ENCODE assay signal across 28 cellular contexts in the genomic region with DNA sequence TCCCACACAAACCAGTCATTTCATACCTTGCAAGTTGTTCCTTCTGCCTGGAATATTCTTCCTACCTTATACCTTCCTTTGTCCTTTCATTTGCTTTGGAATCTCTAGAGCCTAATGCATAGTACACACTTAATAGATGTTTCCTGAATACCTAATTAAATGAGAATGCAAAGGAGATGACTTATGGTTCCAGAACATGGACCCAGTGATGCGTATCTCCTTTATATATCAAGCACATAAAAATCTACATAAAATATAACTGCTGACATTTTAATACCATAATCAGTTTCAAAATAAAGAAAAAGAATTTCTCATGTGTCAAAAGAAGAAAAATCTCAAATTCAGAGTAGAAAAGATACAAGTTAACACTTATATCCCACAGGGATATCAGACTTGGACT.
DNase-seq lines count a peak whose midpoint lies in the region; ATAC-seq and TF ChIP-seq lines count a peak whose summit lies in the region.
"Had no signal": no experiment of that assay in that cellular context is flagged by ENCODE, and none has a peak within 500 bp of the region (broad histone marks: within the 10 kb centered on the region; RNA-seq: fewer than 3 reads in every experiment).

No MANE protein-coding gene starts in this region.

- no peak overlapping the region for H2AFZ ChIP-seq in OCI-LY1 (ENCODE audit: low read length)

- peak; percentile 32 for ATAC-seq in esophagus mucosa
- ATAC-seq in HG02973 (IDR thresholded peaks at IDR 0.05; ENCODE audit: unreplicated experiment) = no peak
- no peak for ATAC-seq in HG02885 (IDR thresholded peaks at IDR 0.05; ENCODE audit: poor library complexity, unreplicated experiment)
- no peak for ATAC-seq in HG02588 (IDR thresholded peaks at IDR 0.05; ENCODE audit: unreplicated experiment)
- ATAC-seq: activated CD8-positive, alpha-beta memory T cell treated with anti-CD3 and anti-CD28 coated beads, Interleukin-2, amount 10 ng/mL, durations not matched to agents 7 days and 5 days; activated naive CD8-positive, alpha-beta T cell treated with anti-CD3 and anti-CD28 coated beads, Interleukin-2, amount 50 U/mL, for 24 hours; lower lobe of right lung; T-cell had no signal

- no peaks in the 10 kb centered on the region for H4K20me1 ChIP-seq in OCI-LY1 (ENCODE audit: insufficient read depth, low read length)

- no peaks in the 10 kb centered on the region for H3K9me3 ChIP-seq in OCI-LY1 (ENCODE audit: low read length)
- H3K9me3 ChIP-seq: esophagus muscularis mucosa, lower lobe of right lung, right lobe of liver, stomach, thyroid gland had no signal

- H3K36me3 ChIP-seq in GM06990 (ENCODE audit: control insufficient read depth, insufficient read depth, low read length) (no peaks in the 10 kb centered on the region), OCI-LY1 (ENCODE audit: insufficient read depth, low read length) (no peaks in the 10 kb centered on the region)
- H3K36me3 ChIP-seq: esophagus muscularis mucosa, lower lobe of right lung, right lobe of liver, thyroid gland had no signal

- TF ChIP-seq CTCF in GM06990 (IDR thresholded peaks at IDR 0.05; ENCODE audit: insufficient read depth, low read length, poor library complexity, severe bottlenecking) (no peak), OCI-LY1 (IDR thresholded peaks at IDR 0.05; ENCODE audit: low read length) (no peak)

- H3K27me3 ChIP-seq in GM06990 (replicated peaks; ENCODE audit: control insufficient read depth, insufficient read depth, low read length) (no peaks in the 10 kb centered on the region), OCI-LY1 (ENCODE audit: insufficient read depth, low read length) (no peaks in the 10 kb centered on the region)
- H3K27me3 ChIP-seq: esophagus muscularis mucosa, right lobe of liver, stomach, thyroid gland had no signal

- peaks cover 10% of the 10 kb centered on the region; the same call in 1 of the 2 replicates for H3K79me2 ChIP-seq in OCI-LY1 (ENCODE audit: insufficient read depth, low read length)

- no peak overlapping the region for H3K4me3 ChIP-seq in GM06990 (replicated peaks; ENCODE audit: low read depth, low read length)
- peak overlapping the region; percentile 49 for H3K4me3 ChIP-seq in OCI-LY1 (ENCODE audit: low read depth, low read length, poor library complexity, severe bottlenecking)
- H3K4me3 ChIP-seq: coronary artery, esophagus muscularis mucosa, lower lobe of right lung, right lobe of liver, stomach, thyroid gland had no signal

- H3K9ac ChIP-seq in OCI-LY1 (ENCODE audit: low read length) = peak overlapping the region; percentile 49

- peak overlapping the region; percentile 72 for H3K4me2 ChIP-seq in OCI-LY1 (ENCODE audit: low read length)

- H3K9me2 ChIP-seq in OCI-LY1 (ENCODE audit: low read depth, low read length) = no peaks in the 10 kb centered on the region

- peaks cover 11% of the 10 kb centered on the region for H3F3A ChIP-seq in OCI-LY1 (ENCODE audit: insufficient read depth, low read length)

- peaks cover 78% of the 10 kb centered on the region for H3K4me1 ChIP-seq in OCI-LY1 (ENCODE audit: insufficient read depth, low read length, severe bottlenecking)

- DNase-seq in GM06990 (ENCODE audit: extremely low read depth, insufficient read length) = peak; percentile 18
- DNase-seq in COLO668 (lab: John Stamatoyannopoulos, UW; ENCODE audit: unreplicated experiment) = no peak
- DNase-seq: activated CD4-positive, CD25-positive, alpha-beta regulatory T cell; activated CD8-positive, alpha-beta memory T cell treated with anti-CD3 and anti-CD28 coated beads, Interleukin-2, amount 10 ng/mL, durations not matched to agents 7 days and 5 days; activated naive CD8-positive, alpha-beta T cell treated with anti-CD3 and anti-CD28 coated beads, Interleukin-2, amount 50 U/mL, for 24 hours; activated T-cell treated with anti-CD3 and anti-CD28 coated beads, Interleukin-2, amount 50 U/mL, for 48 hours; CD4-positive, alpha-beta memory T cell; effector CD8-positive, alpha-beta T cell; EL; H7; kidney glomerular epithelial cell; lower lobe of right lung; naive thymus-derived CD8-positive, alpha-beta T cell; NCI-H1092; NCI-H1694; right lobe of liver; stimulated activated CD8-positive, alpha-beta memory T cell treated with anti-CD3 and anti-CD28 coated beads, Interleukin-4, amount 100 ng/mL, for 48 hours; stomach; T-cell; thyroid gland had no signal

- peak overlapping the region; percentile 99 for H3K27ac ChIP-seq in OCI-LY1 (ENCODE audit: low read depth, low read length, poor library complexity, severe bottlenecking)
- H3K27ac ChIP-seq: esophagus muscularis mucosa, lower lobe of right lung, right lobe of liver, RWPE1, thyroid gland had no signal
